In genomic region chr1:12209495-12209832, GRCh38 we compare ENCODE assay signal across 15 cellular contexts. TPM values are rescaled to one million over a fixed set of nuclear protein-coding genes. Genes with fewer than 3 reads are reported as not detected.
A peak's percentile ranks its signal among the peaks of the same experiment; 100 is the strongest.
DNase-seq lines count a peak whose midpoint lies in the region; ATAC-seq and TF ChIP-seq lines count a peak whose summit lies in the region.
"Had no signal": no experiment of that assay in that cellular context is flagged by ENCODE, and none has a peak within 500 bp of the region (broad histone marks: within the 10 kb centered on the region; RNA-seq: fewer than 3 reads in every experiment).

No MANE protein-coding gene starts in this region.

- no peaks in the 10 kb centered on the region for H3K36me3 ChIP-seq in BLaER1
- H3K36me3 ChIP-seq in CD8-positive, alpha-beta T cell (ENCODE audit: insufficient read depth, low read length), result no peaks in the 10 kb centered on the region
- H3K36me3 ChIP-seq in naive thymus-derived CD4-positive, alpha-beta T cell (ENCODE audit: control insufficient read depth in 2 of 3, insufficient read depth in 3 of 3, low read length in 3 of 3), result peaks cover 0 to 18% (median 0%) of the 10 kb centered on the region in 3 experiments
- H3K36me3 ChIP-seq: gastrocnemius medialis, tibial artery had no signal

- TF ChIP-seq CTCF in CD8-positive, alpha-beta T cell (IDR thresholded peaks at IDR 0.05), result no peak
- TF ChIP-seq CTCF in activated CD8-positive, alpha-beta T cell treated with anti-CD3 and anti-CD28 coated beads for 36 hours (IDR thresholded peaks at IDR 0.05), result no peak
- no peak for TF ChIP-seq CTCF in type B pancreatic cell (conservative IDR thresholded peaks at IDR 0.05)

- intact Hi-C loops in CD8-positive, alpha-beta T cell (cut with DNase I, micrococcal nuclease), result loop anchor here (1.0 to 5.0 kb wide), 5 partner anchors 21 to 448 kb away; partner anchors contain the start of gene VPS13D (in 1 of the 2)
- intact Hi-C loops in activated CD8-positive, alpha-beta T cell treated with anti-CD3 and anti-CD28 coated beads for 36 hours (cut with micrococcal nuclease), result no loop called here
- intact Hi-C loops in naive thymus-derived CD4-positive, alpha-beta T cell (cut with micrococcal nuclease), result loop anchor here (1.0 to 5.0 kb wide), 3 partner anchors 31 to 85 kb away; partner anchors contain the start of gene TNFRSF1B (in 1 of the 2)
- intact Hi-C loops in sciatic nerve (cut with DNase I), result loop anchor here (2.0 kb wide), 1 partner anchor 83 kb away; no protein-coding TSS in a partner anchor

- DNase-seq in CD8-positive, alpha-beta T cell, result no peak
- no peak for DNase-seq in activated CD8-positive, alpha-beta T cell treated with anti-CD3 and anti-CD28 coated beads for 36 hours
- no peak for DNase-seq in naive thymus-derived CD4-positive, alpha-beta T cell
- DNase-seq in sciatic nerve (ENCODE audit: low spot score), result no peak
- no peak for DNase-seq in type B pancreatic cell (ENCODE audit: extremely low spot score, unreplicated experiment)
- DNase-seq: NCI-H1417 treated with DMSO at 0.1 percent for 48 hours, NCI-H524 treated with DMSO at 0.1 percent for 48 hours had no signal

- CTCF ChIA-PET in CD8-positive, alpha-beta T cell (lab: Charles Lee), result interaction anchor here (0.9 to 29.3 kb wide), 14 partner anchors 9 to 121 kb away, joined by 3 to 674 read pairs (median 9); no protein-coding TSS in a partner anchor
- CTCF ChIA-PET in activated CD8-positive, alpha-beta T cell treated with anti-CD3 and anti-CD28 coated beads for 36 hours (lab: Charles Lee), result interaction anchor here (0.7 to 13.5 kb wide), 12 partner anchors 19 to 133 kb away, joined by 3 to 395 read pairs (median 4); no protein-coding TSS in a partner anchor
- CTCF ChIA-PET in naive thymus-derived CD4-positive, alpha-beta T cell (lab: Charles Lee), result interaction anchor here (0.6 to 11.2 kb wide), 13 partner anchors 13 to 196 kb away, joined by 3 to 250 read pairs (median 5); partner anchors contain the start of gene VPS13D

- H3K27ac ChIP-seq in BLaER1, result peak overlapping the region; percentile 18; the same call in 1 of the 2 replicates
- H3K27ac ChIP-seq in CD8-positive, alpha-beta T cell (ENCODE audit: low read depth, low read length), result no peak overlapping the region
- peak overlapping the region; percentile 25 for H3K27ac ChIP-seq in naive thymus-derived CD4-positive, alpha-beta T cell (ENCODE audit: low read depth, low read length)
- H3K27ac ChIP-seq: esophagus muscularis mucosa, gastrocnemius medialis, RWPE1, tibial artery had no signal

- no peak overlapping the region for H3K9ac ChIP-seq in BLaER1

- no peaks in the 10 kb centered on the region for H3K9me3 Mint-ChIP-seq in CD8-positive, alpha-beta T cell
- no peaks in the 10 kb centered on the region for H3K9me3 Mint-ChIP-seq in activated CD8-positive, alpha-beta T cell treated with anti-CD3 and anti-CD28 coated beads for 36 hours
- peaks cover 0 to 1% (median 0%) of the 10 kb centered on the region in 11 donors for H3K9me3 Mint-ChIP-seq in naive thymus-derived CD4-positive, alpha-beta T cell
- no peaks in the 10 kb centered on the region for H3K9me3 Mint-ChIP-seq in type B pancreatic cell
- H3K9me3 Mint-ChIP-seq: activated CD4-positive, alpha-beta T cell treated with anti-CD3 and anti-CD28 coated beads, Interleukin-2, amount 10 ng/mL, durations not matched to agents 24 days and 14 days had no signal

- H3K27me3 ChIP-seq in BLaER1, result no peaks in the 10 kb centered on the region
- no peaks in the 10 kb centered on the region for H3K27me3 ChIP-seq in CD8-positive, alpha-beta T cell (ENCODE audit: insufficient read depth, low read length)
- H3K27me3 ChIP-seq in naive thymus-derived CD4-positive, alpha-beta T cell (ENCODE audit: control insufficient read depth in 2 of 2, insufficient read depth in 2 of 2, low read length in 2 of 2), result no peaks in the 10 kb centered on the region
- H3K27me3 ChIP-seq: esophagus muscularis mucosa, gastrocnemius medialis had no signal

- H3K4me2 ChIP-seq in BLaER1, result peak overlapping the region; percentile 63

- no peaks in the 10 kb centered on the region for H4K20me1 ChIP-seq in BLaER1

- POLR2A ChIA-PET in CD8-positive, alpha-beta T cell (lab: Charles Lee), result interaction anchor here (1.3 to 4.2 kb wide), 5 partner anchors 10 to 85 kb away, joined by 4 to 39 read pairs (median 5); no protein-coding TSS in a partner anchor
- POLR2A ChIA-PET in activated CD8-positive, alpha-beta T cell treated with anti-CD3 and anti-CD28 coated beads for 36 hours (lab: Charles Lee), result interaction anchor here (0.8 to 6.0 kb wide), 6 partner anchors 18 to 299 kb away, joined by 3 to 51 read pairs (median 4); no protein-coding TSS in a partner anchor
- POLR2A ChIA-PET in naive thymus-derived CD4-positive, alpha-beta T cell (lab: Charles Lee), result interaction anchor here (0.7 to 6.4 kb wide), 9 partner anchors 25 to 408 kb away, joined by 3 to 64 read pairs (median 4); partner anchors contain the start of gene DHRS3

- H3K27me3 Mint-ChIP-seq in CD8-positive, alpha-beta T cell (ENCODE audit: low read depth), result no peaks in the 10 kb centered on the region
- no peaks in the 10 kb centered on the region for H3K27me3 Mint-ChIP-seq in activated CD8-positive, alpha-beta T cell treated with anti-CD3 and anti-CD28 coated beads for 36 hours
- no peaks in the 10 kb centered on the region for H3K27me3 Mint-ChIP-seq in naive thymus-derived CD4-positive, alpha-beta T cell
- peaks cover 19% of the 10 kb centered on the region for H3K27me3 Mint-ChIP-seq in type B pancreatic cell

- peaks cover 24% of the 10 kb centered on the region for H3K36me3 Mint-ChIP-seq in CD8-positive, alpha-beta T cell
- peaks cover 41% of the 10 kb centered on the region for H3K36me3 Mint-ChIP-seq in activated CD8-positive, alpha-beta T cell treated with anti-CD3 and anti-CD28 coated beads for 36 hours (ENCODE audit: low read depth)
- peaks cover 0 to 17% (median 0%) of the 10 kb centered on the region in 5 donors for H3K36me3 Mint-ChIP-seq in naive thymus-derived CD4-positive, alpha-beta T cell
- no peaks in the 10 kb centered on the region for H3K36me3 Mint-ChIP-seq in type B pancreatic cell

- peaks cover 49% of the 10 kb centered on the region for H3K4me1 Mint-ChIP-seq in CD8-positive, alpha-beta T cell (ENCODE audit: low read depth)
- H3K4me1 Mint-ChIP-seq in activated CD8-positive, alpha-beta T cell treated with anti-CD3 and anti-CD28 coated beads for 36 hours (ENCODE audit: low read depth), result peaks cover 47% of the 10 kb centered on the region
- H3K4me1 Mint-ChIP-seq in naive thymus-derived CD4-positive, alpha-beta T cell, result peaks cover 30 to 51% (median 45%) of the 10 kb centered on the region in 7 donors
- H3K4me1 Mint-ChIP-seq in type B pancreatic cell (ENCODE audit: unreplicated experiment), result peaks cover 12% of the 10 kb centered on the region

- H3K9me3 ChIP-seq in BLaER1, result no peaks in the 10 kb centered on the region
- no peaks in the 10 kb centered on the region for H3K9me3 ChIP-seq in CD8-positive, alpha-beta T cell (ENCODE audit: low read length)
- no peaks in the 10 kb centered on the region for H3K9me3 ChIP-seq in naive thymus-derived CD4-positive, alpha-beta T cell (ENCODE audit: control insufficient read depth in 2 of 3, low read length in 3 of 3)
- H3K9me3 ChIP-seq: esophagus muscularis mucosa, gastrocnemius medialis, tibial artery had no signal

- H3K27ac Mint-ChIP-seq in CD8-positive, alpha-beta T cell, result peak overlapping the region; percentile 76
- H3K27ac Mint-ChIP-seq in activated CD8-positive, alpha-beta T cell treated with anti-CD3 and anti-CD28 coated beads for 36 hours, result peak overlapping the region; percentile 43
- H3K27ac Mint-ChIP-seq in naive thymus-derived CD4-positive, alpha-beta T cell, result peak overlapping the region in 5 of 9 donors; percentile 14 to 67 (median 49)
- H3K27ac Mint-ChIP-seq in type B pancreatic cell, result no peak overlapping the region

- ATAC-seq in CD8-positive, alpha-beta T cell, result no peak
- no peak for ATAC-seq in activated CD8-positive, alpha-beta T cell treated with anti-CD3 and anti-CD28 coated beads for 36 hours
- no peak for ATAC-seq in naive thymus-derived CD4-positive, alpha-beta T cell
- ATAC-seq in sciatic nerve (no peak), HG03460 (IDR thresholded peaks at IDR 0.05; ENCODE audit: unreplicated experiment) (no peak)

- peaks cover 41% of the 10 kb centered on the region for H3K4me1 ChIP-seq in BLaER1
- peaks cover 36% of the 10 kb centered on the region for H3K4me1 ChIP-seq in CD8-positive, alpha-beta T cell (ENCODE audit: insufficient read depth, low read length)
- peaks cover 30 to 33% of the 10 kb centered on the region in 2 donors for H3K4me1 ChIP-seq in naive thymus-derived CD4-positive, alpha-beta T cell (ENCODE audit: control insufficient read depth in 2 of 2, insufficient read depth in 2 of 2, low read length in 2 of 2)

- no peak overlapping the region for H3K4me3 ChIP-seq in BLaER1
- no peak overlapping the region for H3K4me3 ChIP-seq in CD8-positive, alpha-beta T cell (ENCODE audit: low read depth, low read length)
- no peak overlapping the region for H3K4me3 ChIP-seq in naive thymus-derived CD4-positive, alpha-beta T cell (ENCODE audit: low read length)
- H3K4me3 ChIP-seq: esophagus muscularis mucosa, gastrocnemius medialis, lung, tibial artery had no signal

- H3K4me3 Mint-ChIP-seq in CD8-positive, alpha-beta T cell, result no peak overlapping the region
- H3K4me3 Mint-ChIP-seq in activated CD8-positive, alpha-beta T cell treated with anti-CD3 and anti-CD28 coated beads for 36 hours, result no peak overlapping the region
- peak overlapping the region in 1 of 10 donors; percentile 25 for H3K4me3 Mint-ChIP-seq in naive thymus-derived CD4-positive, alpha-beta T cell
- no peak overlapping the region for H3K4me3 Mint-ChIP-seq in type B pancreatic cell
- H3K4me3 Mint-ChIP-seq: activated CD4-positive, alpha-beta T cell treated with anti-CD3 and anti-CD28 coated beads, Interleukin-2, amount 10 ng/mL, durations not matched to agents 24 days and 14 days had no signal

RNA-seq across cellular contexts. Expression of gene VPS13D, which starts 20.4 kb away (rescaled TPM):
- 10 to 100 TPM; 55.8 to 58.7 TPM for total RNA-seq in CD8-positive, alpha-beta T cell
- total RNA-seq in activated CD8-positive, alpha-beta T cell treated with anti-CD3 and anti-CD28 coated beads for 36 hours, result 10 to 100 TPM; 28.1 to 30.7 TPM
- total RNA-seq in naive thymus-derived CD4-positive, alpha-beta T cell, result 10 to 100 TPM; 43.8 to 94.4 (median 77.3) TPM
- 10 to 100 TPM in 1 of 2 donors, 1 to 10 TPM in 1; 6.5 to 13.5 TPM for polyA plus RNA-seq in naive thymus-derived CD4-positive, alpha-beta T cell
- total RNA-seq in sciatic nerve, result 123 TPM
- total RNA-seq in type B pancreatic cell (ENCODE audit: low replicate concordance), result 43.4 and 49.0 TPM in 2 replicates

RNA-seq across cellular contexts. Expression of gene TNFRSF1B, which starts 42.7 kb away (rescaled TPM):
- total RNA-seq in CD8-positive, alpha-beta T cell, result 100 to 1,000 TPM in 1 of 2 experiments, 10 to 100 TPM in 1; 82.6 to 100 TPM
- 100 to 1,000 TPM; 173 to 191 TPM for total RNA-seq in activated CD8-positive, alpha-beta T cell treated with anti-CD3 and anti-CD28 coated beads for 36 hours
- total RNA-seq in naive thymus-derived CD4-positive, alpha-beta T cell, result 100 to 1,000 TPM in 2 of 5 experiments, 10 to 100 TPM in 3; 38.6 to 278 (median 60.3) TPM
- 10 to 100 TPM; 30.1 to 48.2 TPM for polyA plus RNA-seq in naive thymus-derived CD4-positive, alpha-beta T cell
- 90.9 TPM for total RNA-seq in sciatic nerve
- total RNA-seq in type B pancreatic cell (ENCODE audit: low replicate concordance), result 2.4 and 3.3 TPM in 2 replicates
